9 cellular contexts compared by ENCODE assay signal in the genomic region with DNA sequence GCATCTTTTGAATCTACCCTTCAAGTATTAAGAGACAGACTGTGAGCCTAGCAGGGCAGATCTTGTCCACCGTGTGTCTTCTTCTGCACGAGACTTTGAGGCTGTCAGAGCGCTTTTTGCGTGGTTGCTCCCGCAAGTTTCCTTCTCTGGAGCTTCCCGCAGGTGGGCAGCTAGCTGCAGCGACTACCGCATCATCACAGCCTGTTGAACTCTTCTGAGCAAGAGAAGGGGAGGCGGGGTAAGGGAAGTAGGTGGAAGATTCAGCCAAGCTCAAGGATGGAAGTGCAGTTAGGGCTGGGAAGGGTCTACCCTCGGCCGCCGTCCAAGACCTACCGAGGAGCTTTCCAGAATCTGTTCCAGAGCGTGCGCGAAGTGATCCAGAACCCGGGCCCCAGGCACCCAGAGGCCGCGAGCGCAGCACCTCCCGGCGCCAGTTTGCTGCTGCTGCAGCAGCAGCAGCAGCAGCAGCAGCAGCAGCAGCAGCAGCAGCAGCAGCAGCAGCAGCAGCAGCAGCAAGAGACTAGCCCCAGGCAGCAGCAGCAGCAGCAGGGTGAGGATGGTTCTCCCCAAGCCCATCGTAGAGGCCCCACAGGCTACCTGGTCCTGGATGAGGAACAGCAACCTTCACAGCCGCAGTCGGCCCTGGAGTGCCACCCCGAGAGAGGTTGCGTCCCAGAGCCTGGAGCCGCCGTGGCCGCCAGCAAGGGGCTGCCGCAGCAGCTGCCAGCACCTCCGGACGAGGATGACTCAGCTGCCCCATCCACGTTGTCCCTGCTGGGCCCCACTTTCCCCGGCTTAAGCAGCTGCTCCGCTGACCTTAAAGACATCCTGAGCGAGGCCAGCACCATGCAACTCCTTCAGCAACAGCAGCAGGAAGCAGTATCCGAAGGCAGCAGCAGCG. TPM values are rescaled to one million over a fixed set of nuclear protein-coding genes. Genes with fewer than 3 reads are reported as not detected.
DNase-seq lines count a peak whose midpoint lies in the region; ATAC-seq and TF ChIP-seq lines count a peak whose summit lies in the region.
"Had no signal": no experiment of that assay in that cellular context is flagged by ENCODE, and none has a peak within 500 bp of the region (broad histone marks: within the 10 kb centered on the region; RNA-seq: fewer than 3 reads in every experiment).

No MANE protein-coding gene starts in this region.

- H3K27ac ChIP-seq in muscle layer of colon (ENCODE audit: low read depth, low read length): peak overlapping the region; percentile 12

- H3K36me3 Mint-ChIP-seq in endothelial cell (ENCODE audit: low read depth, unreplicated experiment): peaks cover 9% of the 10 kb centered on the region

- H3K9ac ChIP-seq in muscle layer of colon (ENCODE audit: low read length): no peak overlapping the region

- TF ChIP-seq CTCF in endothelial cell (IDR thresholded peaks at IDR 0.05; ENCODE audit: unreplicated experiment): no peak

- DNase-seq in A172 (ENCODE audit: low spot score) (peak; percentile 46), LHCN-M2 (ENCODE audit: low read depth) (peak; percentile 87), endothelial cell (ENCODE audit: low spot score) (peak; percentile 31), CD1c-positive myeloid dendritic cell (ENCODE audit: extremely low spot score) (no peak)
- DNase-seq: NCI-H1694 had no signal

- H3K9me3 ChIP-seq in muscle layer of colon (ENCODE audit: low read length): no peaks in the 10 kb centered on the region

- H3K27me3 Mint-ChIP-seq in endothelial cell (ENCODE audit: unreplicated experiment): peaks cover 4% of the 10 kb centered on the region

- peaks cover 14% of the 10 kb centered on the region for H3K4me1 Mint-ChIP-seq in endothelial cell (ENCODE audit: unreplicated experiment)

- no peaks in the 10 kb centered on the region for H3K36me3 ChIP-seq in muscle layer of colon (ENCODE audit: insufficient read depth, low read length)

- H3K27me3 ChIP-seq in muscle layer of colon (ENCODE audit: control insufficient read depth in 1 of 2, insufficient read depth in 2 of 2, low read length in 2 of 2): peaks cover 0 to 15% of the 10 kb centered on the region in 2 donors

- H3K4me3 Mint-ChIP-seq in endothelial cell (ENCODE audit: unreplicated experiment): peak overlapping the region; percentile 94

- H3K9me3 Mint-ChIP-seq in endothelial cell (ENCODE audit: unreplicated experiment): no peaks in the 10 kb centered on the region

- H3K4me3 ChIP-seq in muscle layer of colon (ENCODE audit: low read depth in 1 of 2, low read length in 2 of 2): peak overlapping the region; percentile 25 to 76

- ATAC-seq in GM19467 (IDR thresholded peaks at IDR 0.05; ENCODE audit: unreplicated experiment): no peak
- no peak for ATAC-seq in GM18511 (IDR thresholded peaks at IDR 0.05; ENCODE audit: unreplicated experiment)
- ATAC-seq in HG02623 (IDR thresholded peaks at IDR 0.05; ENCODE audit: unreplicated experiment): no peak

- no peaks in the 10 kb centered on the region for H3K4me1 ChIP-seq in muscle layer of colon (ENCODE audit: insufficient read depth, low read length)

- H3K27ac Mint-ChIP-seq in endothelial cell (ENCODE audit: unreplicated experiment): peak overlapping the region; percentile 30

RNA-seq across cellular contexts. Expression of a gene that starts 1.3 kb away (rescaled TPM):
- total RNA-seq in A172 (2014; rRNA removed; shearing (Covaris generic)): 3.6 and 3.7 TPM in 2 replicates
- total RNA-seq in LHCN-M2 (2014; rRNA removed) (16.0 and 18.2 TPM in 2 replicates), endothelial cell (ENCODE audit: unreplicated experiment) (20.2 TPM)
- polyA plus RNA-seq in LHCN-M2 (2012): 8.2 TPM
